15 cellular contexts compared by ENCODE assay signal in genomic region chr6:7193122-7193521, GRCh38.
DNase-seq lines count a peak whose midpoint lies in the region; ATAC-seq, FAIRE-seq and TF ChIP-seq lines count a peak whose summit lies in the region.
"Had no signal": no experiment of that assay in that cellular context is flagged by ENCODE, and none has a peak within 500 bp of the region (broad histone marks: within the 10 kb centered on the region; RNA-seq: fewer than 3 reads in every experiment).

No MANE protein-coding gene starts in this region.

- H3K27ac Mint-ChIP-seq in memory B cell (peak overlapping the region; percentile 20), nephron progenitor cell (no peak overlapping the region)
- H3K27ac Mint-ChIP-seq in stimulated activated memory B cell treated with anti-CD40 and anti-IgM and Interleukin-4, amounts not matched to agents 10 μg/mL and 1 μg/mL and 100 μg/mL, for 72 hours = peak overlapping the region; percentile 46
- H3K27ac Mint-ChIP-seq: GM23338, H9 had no signal

- H3K27me3 ChIP-seq in adrenal gland = no peaks in the 10 kb centered on the region
- H3K27me3 ChIP-seq in sigmoid colon = no peaks in the 10 kb centered on the region
- H3K27me3 ChIP-seq: BLaER1 treated with 17β-estradiol and CSF1 and Interleukin-3, amounts not matched to agents 10 nM and 100 nM had no signal

- no peak for TF ChIP-seq CTCF in nephron progenitor cell (IDR thresholded peaks at IDR 0.05)
- TF ChIP-seq CTCF in adrenal gland (IDR thresholded peaks at IDR 0.05) = no peak
- no peak for TF ChIP-seq CTCF in sigmoid colon (IDR thresholded peaks at IDR 0.05)

- no peak for TF ChIP-seq POLR2A in GM12892 (IDR thresholded peaks at IDR 0.05; ENCODE audit: low read depth, low read length)
- no peak for TF ChIP-seq POLR2A in adrenal gland (IDR thresholded peaks at IDR 0.05)
- no peak for TF ChIP-seq POLR2A in sigmoid colon (IDR thresholded peaks at IDR 0.05)

- no peak for TF ChIP-seq EP300 in sigmoid colon (IDR thresholded peaks at IDR 0.05)

- H3K36me3 ChIP-seq in adrenal gland (replicated peaks in 1 of 2) = peaks cover 0 to 56% of the 10 kb centered on the region in 2 donors
- peaks cover 0 to 31% (median 14%) of the 10 kb centered on the region in 4 donors for H3K36me3 ChIP-seq in sigmoid colon

- intact Hi-C loops in adrenal gland (cut with DNase I) = no loop called here
- intact Hi-C loops in sigmoid colon (cut with DNase I) = no loop called here

- H3K4me1 Mint-ChIP-seq in memory B cell (peaks cover 9% of the 10 kb centered on the region), nephron progenitor cell (peaks cover 18% of the 10 kb centered on the region)
- peaks cover 15% of the 10 kb centered on the region for H3K4me1 Mint-ChIP-seq in stimulated activated memory B cell treated with anti-CD40 and anti-IgM and Interleukin-4, amounts not matched to agents 10 μg/mL and 1 μg/mL and 100 μg/mL, for 72 hours

- WGBS in adrenal gland, 4 donors = 95 to 99% (median 97%) methylated on average over 2 of the region's 2 CpGs
- 28 to 73% methylated on average over 2 of the region's 2 CpGs for WGBS in sigmoid colon, 2 donors

- H3K4me3 ChIP-seq in adrenal gland (no peak overlapping the region), sigmoid colon (no peak overlapping the region)
- H3K4me3 ChIP-seq: BLaER1 treated with 17β-estradiol and CSF1 and Interleukin-3, amounts not matched to agents 10 nM and 100 nM; GM23338 had no signal

- DNase-seq in GM12892 (ENCODE audit: insufficient read length) (no peak), memory B cell (ENCODE audit: low spot score in 2 of 2) (no peak), nephron progenitor cell (no peak), adrenal gland (no peak), sigmoid colon (no peak)
- DNase-seq: 8988T; CD4-positive, CD25-positive, alpha-beta regulatory T cell; DMS53; GF-D8; H9 had no signal

- no peaks in the 10 kb centered on the region for H3K9me3 Mint-ChIP-seq in memory B cell
- no peaks in the 10 kb centered on the region for H3K9me3 Mint-ChIP-seq in stimulated activated memory B cell treated with anti-CD40 and anti-IgM and Interleukin-4, amounts not matched to agents 10 μg/mL and 1 μg/mL and 100 μg/mL, for 72 hours
- H3K9me3 Mint-ChIP-seq in nephron progenitor cell = no peaks in the 10 kb centered on the region
- H3K9me3 Mint-ChIP-seq: CD4-positive, CD25-positive, alpha-beta regulatory T cell; GM23338; H9 had no signal

- FAIRE-seq in GM12892 (lab: Jason Lieb, UNC) = peak; percentile 64
- FAIRE-seq in colon (lab: Jason Lieb, UNC) = peak; percentile 96
- FAIRE-seq: GM18507 had no signal

- H3K27me3 Mint-ChIP-seq in memory B cell (no peaks in the 10 kb centered on the region), nephron progenitor cell (ENCODE audit: low read depth, poor library complexity) (no peaks in the 10 kb centered on the region)
- no peaks in the 10 kb centered on the region for H3K27me3 Mint-ChIP-seq in stimulated activated memory B cell treated with anti-CD40 and anti-IgM and Interleukin-4, amounts not matched to agents 10 μg/mL and 1 μg/mL and 100 μg/mL, for 72 hours
- H3K27me3 Mint-ChIP-seq: CD4-positive, CD25-positive, alpha-beta regulatory T cell had no signal

- H3K4me1 ChIP-seq in adrenal gland (replicated peaks in 1 of 2) (peaks cover 0 to 11% of the 10 kb centered on the region in 2 donors), sigmoid colon (peaks cover 0 to 12% (median 8%) of the 10 kb centered on the region in 4 donors)

- no peak overlapping the region for H3K4me3 Mint-ChIP-seq in memory B cell
- H3K4me3 Mint-ChIP-seq in stimulated activated memory B cell treated with anti-CD40 and anti-IgM and Interleukin-4, amounts not matched to agents 10 μg/mL and 1 μg/mL and 100 μg/mL, for 72 hours = no peak overlapping the region
- no peak overlapping the region for H3K4me3 Mint-ChIP-seq in nephron progenitor cell
- H3K4me3 Mint-ChIP-seq: CD4-positive, CD25-positive, alpha-beta regulatory T cell; GM23338; H9 had no signal

- peaks cover 43% of the 10 kb centered on the region for H3K36me3 Mint-ChIP-seq in memory B cell
- peaks cover 68% of the 10 kb centered on the region for H3K36me3 Mint-ChIP-seq in stimulated activated memory B cell treated with anti-CD40 and anti-IgM and Interleukin-4, amounts not matched to agents 10 μg/mL and 1 μg/mL and 100 μg/mL, for 72 hours
- peaks cover 64% of the 10 kb centered on the region for H3K36me3 Mint-ChIP-seq in nephron progenitor cell (ENCODE audit: low read depth)

- H3K27ac ChIP-seq in adrenal gland (no peak overlapping the region), sigmoid colon (no peak overlapping the region)
- H3K27ac ChIP-seq: BLaER1 treated with 17β-estradiol and CSF1 and Interleukin-3, amounts not matched to agents 10 nM and 100 nM had no signal

- H3K9me3 ChIP-seq in adrenal gland (replicated peaks in 1 of 3) (no peaks in the 10 kb centered on the region), sigmoid colon (no peaks in the 10 kb centered on the region)
- H3K9me3 ChIP-seq: BLaER1 treated with 17β-estradiol and CSF1 and Interleukin-3, amounts not matched to agents 10 nM and 100 nM had no signal

- no peak for ATAC-seq in memory B cell (ENCODE audit: low read depth)
- ATAC-seq in stimulated activated memory B cell treated with anti-CD40 and anti-IgM and Interleukin-4, amounts not matched to agents 10 μg/mL and 1 μg/mL and 100 μg/mL, for 72 hours = no peak
- ATAC-seq: GM23338 had no signal
